In the genomic region with DNA sequence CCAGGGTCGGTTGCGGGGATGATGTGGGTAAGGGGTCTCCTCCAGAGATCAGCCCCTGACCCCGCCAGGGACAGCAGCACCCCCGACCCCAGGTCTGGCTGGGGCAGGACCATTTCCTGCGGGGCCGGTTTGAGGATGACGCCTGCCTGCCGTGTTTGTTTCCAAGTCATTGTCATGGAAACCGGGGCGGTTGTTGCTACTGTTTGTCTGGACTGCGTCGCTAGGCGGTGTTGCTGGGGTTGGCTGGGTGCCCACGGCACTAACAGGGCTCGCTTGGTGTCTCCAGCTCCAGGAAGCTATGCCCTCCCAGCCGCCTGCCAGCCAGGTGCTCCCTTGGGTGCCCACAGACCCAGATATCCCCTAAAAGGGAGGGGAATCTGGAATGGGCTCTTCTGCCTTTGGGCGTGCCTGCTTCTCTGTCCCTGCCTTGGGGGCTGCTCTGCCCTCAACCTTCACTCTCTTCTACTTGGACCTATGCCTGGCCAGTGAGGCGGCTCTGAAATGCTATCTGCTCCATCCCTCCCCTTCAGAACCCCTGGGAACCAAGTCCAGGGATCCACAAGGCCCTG, we compare ENCODE assay signal across 8 cellular contexts. TPM values are rescaled to one million over a fixed set of nuclear protein-coding genes. Genes with fewer than 3 reads are reported as not detected.
DNase-seq lines count a peak whose midpoint lies in the region; ATAC-seq and TF ChIP-seq lines count a peak whose summit lies in the region.

No MANE protein-coding gene starts in this region.

- H3K27me3 Mint-ChIP-seq in activated B cell treated with CpG ODN at 0.5 μM for 24 hours = peaks cover 3% of the 10 kb centered on the region

- no peaks in the 10 kb centered on the region for H3K9me3 Mint-ChIP-seq in activated B cell treated with CpG ODN at 0.5 μM for 24 hours

- H3K4me3 Mint-ChIP-seq in activated B cell treated with CpG ODN at 0.5 μM for 24 hours = peak overlapping the region; percentile 66

- H3K4me3 ChIP-seq in mammary epithelial cell (replicated peaks in 1 of 3; ENCODE audit: insufficient read depth in 1 of 3, low read depth in 2 of 3, low read length in 3 of 3) (no peak overlapping the region), spleen (peak overlapping the region in 5 of 8 donors; percentile 17 to 66 (median 32))

- DNase-seq in GM13976 (ENCODE audit: low spot score) = peak; percentile 96
- DNase-seq in NCI-H2171 treated with DMSO at 0.1 percent for 48 hours (lab: John Stamatoyannopoulos, UW) = peak; percentile 97
- peak; percentile 77 for DNase-seq in activated B cell treated with CpG ODN at 0.5 μM for 24 hours
- DNase-seq in mammary epithelial cell = peak; percentile 96
- DNase-seq in iris pigment epithelial cell (ENCODE audit: low read depth) = peak; percentile 97
- DNase-seq in spleen = peak; percentile 96

- H3K9me3 ChIP-seq in mammary epithelial cell (replicated peaks; ENCODE audit: insufficient read depth, low read length) (no peaks in the 10 kb centered on the region), spleen (no peaks in the 10 kb centered on the region)

- no peaks in the 10 kb centered on the region for H4K20me1 ChIP-seq in mammary epithelial cell (ENCODE audit: insufficient read depth, low read length)

- in situ Hi-C loops in GM13976 (cut with MboI; ENCODE audit: low sequenced_read_pairs, unreplicated experiment) = loop anchor here (10.0 kb wide), 1 partner anchor 107 kb away; no protein-coding TSS in a partner anchor
- in situ Hi-C loops in mammary epithelial cell (cut with MboI; ENCODE audit: low sequenced_read_pairs in 2 of 2) = no loop called here

- dilution Hi-C loops in mammary epithelial cell (cut with HindIII; ENCODE audit: low sequenced_read_pairs) = no loop called here

- H3K4me2 ChIP-seq in mammary epithelial cell (ENCODE audit: insufficient read depth, low read depth, low read length) = peak overlapping the region; percentile 40

- intact Hi-C loops in activated B cell treated with CpG ODN at 0.5 μM for 24 hours (cut with micrococcal nuclease) = loop anchor here (1.0 to 2.0 kb wide), 2 partner anchors 7 to 51 kb away; no protein-coding TSS in a partner anchor
- intact Hi-C loops in mammary epithelial cell (cut with micrococcal nuclease) = loop anchor here (1.0 to 5.0 kb wide), 4 partner anchors 7 to 460 kb away; partner anchors contain the start of genes BRF1 and CDCA4
- intact Hi-C loops in spleen (cut with DNase I; ENCODE audit: low total_unique reads) = no loop called here

- no peaks in the 10 kb centered on the region for H3K36me3 ChIP-seq in mammary epithelial cell (ENCODE audit: insufficient read depth, low read length)
- H3K36me3 ChIP-seq in spleen = peaks cover 0 to 21% (median 5%) of the 10 kb centered on the region in 6 donors

- peaks cover 73% of the 10 kb centered on the region for H3K4me1 Mint-ChIP-seq in activated B cell treated with CpG ODN at 0.5 μM for 24 hours

- BruUV-seq in mammary epithelial cell (replicated peaks; lab: Mats Ljungman, UMichigan) = TSS peak; percentile 31

- no peaks in the 10 kb centered on the region for H3K36me3 Mint-ChIP-seq in activated B cell treated with CpG ODN at 0.5 μM for 24 hours (ENCODE audit: low read depth)

- H3K27ac Mint-ChIP-seq in activated B cell treated with CpG ODN at 0.5 μM for 24 hours = peak overlapping the region; percentile 94

- peaks cover 42% of the 10 kb centered on the region for H3K4me1 ChIP-seq in mammary epithelial cell (ENCODE audit: insufficient read depth, low read length)
- H3K4me1 ChIP-seq in spleen = peaks cover 49 to 99% (median 91%) of the 10 kb centered on the region in 6 donors

- no peak for TF ChIP-seq POLR2A in spleen (IDR thresholded peaks at IDR 0.05)

- no peak overlapping the region for H2AFZ ChIP-seq in mammary epithelial cell (ENCODE audit: low read depth, low read length)

- H3K9ac ChIP-seq in mammary epithelial cell (ENCODE audit: insufficient read depth, low read length) = peak overlapping the region; percentile 61

- CTCF ChIA-PET in activated B cell treated with CpG ODN at 0.5 μM for 24 hours (lab: Charles Lee) = interaction anchor here (1.0 to 2.2 kb wide), 5 partner anchors 9 to 111 kb away, joined by 3 to 58 read pairs (median 5); partner anchors contain the start of gene TEDC1
- CTCF ChIA-PET in mammary epithelial cell (lab: Charles Lee; ENCODE audit: low non-redundant PET) = interaction anchor here (1.9 kb wide), 1 partner anchor 8 kb away, joined by 67 read pairs; no protein-coding TSS in a partner anchor

- no peaks in the 10 kb centered on the region for H3K27me3 ChIP-seq in mammary epithelial cell (ENCODE audit: insufficient read depth, low read length)
- H3K27me3 ChIP-seq in spleen (replicated peaks in 1 of 7) = peaks cover 0 to 65% (median 11%) of the 10 kb centered on the region in 7 donors

- ATAC-seq in HG03103 (IDR thresholded peaks at IDR 0.05; ENCODE audit: low read depth, unreplicated experiment) (peak; percentile 67), activated B cell treated with CpG ODN at 0.5 μM for 24 hours (ENCODE audit: low read depth) (peak; percentile 55), HG02852 (IDR thresholded peaks at IDR 0.05; ENCODE audit: unreplicated experiment) (no peak)

- H3K79me2 ChIP-seq in mammary epithelial cell (ENCODE audit: insufficient read depth, low read length) = peaks cover 5% of the 10 kb centered on the region

- peak; percentile 9 for TF ChIP-seq CTCF in GM13976 (IDR thresholded peaks at IDR 0.05; ENCODE audit: borderline replicate concordance, control extremely low read depth, extremely low read depth, insufficient read depth, missing control alignments)
- no peak for TF ChIP-seq CTCF in activated B cell treated with CpG ODN at 0.5 μM for 24 hours (IDR thresholded peaks at IDR 0.05)
- TF ChIP-seq CTCF in mammary epithelial cell (conservative IDR thresholded peaks at IDR 0.05 in 1 of 2, IDR thresholded peaks at IDR 0.05 in 1 of 2; ENCODE audit: extremely low read depth in 1 of 2, insufficient read depth in 1 of 2, low read depth in 1 of 2, low read length in 2 of 2) = peak in 1 of 2 donors; percentile 8
- TF ChIP-seq CTCF in spleen (IDR thresholded peaks at IDR 0.05 in 8 of 11, conservative IDR thresholded peaks at IDR 0.05 in 3 of 11) = peak in 6 of 11 experiments; percentile 12 to 60 (median 35)

- H3K27ac ChIP-seq in mammary epithelial cell (ENCODE audit: insufficient read depth, low read depth, low read length) = peak overlapping the region; percentile 96
- peak overlapping the region; percentile 70 to 95 (median 88) for H3K27ac ChIP-seq in spleen

- 13% methylated on average over 14 of the region's 18 CpGs for WGBS in mammary epithelial cell (ENCODE audit: low coverage, missing lambda C conversion rate)
- 2 to 3% (median 3%) methylated on average over 7 to 18 of the region's 18 CpGs for WGBS in spleen, 5 donors

- POLR2A ChIA-PET in activated B cell treated with CpG ODN at 0.5 μM for 24 hours (lab: Charles Lee) = interaction anchor here (0.7 to 1.9 kb wide), 3 partner anchors 8 to 80 kb away, joined by 3 to 33 read pairs (median 3); no protein-coding TSS in a partner anchor

RNA-seq across cellular contexts. Expression of gene CRIP1, which starts 4.7 kb away (rescaled TPM):
- 112 and 129 TPM in 2 replicates for total RNA-seq in activated B cell treated with CpG ODN at 0.5 μM for 24 hours
- under 1 TPM; 0.50 to 0.59 TPM for total RNA-seq in mammary epithelial cell
- polyA plus RNA-seq in mammary epithelial cell = 0.37 TPM
- not detected for polyA minus RNA-seq in mammary epithelial cell
- total RNA-seq in spleen = 10 to 100 TPM; 20.5 to 82.8 (median 62.8) TPM
- 100 to 1,000 TPM; 163 to 349 (median 192) TPM for polyA plus RNA-seq in spleen

RNA-seq across cellular contexts. Expression of gene CRIP2, which starts 7.3 kb away (rescaled TPM):
- 2.9 and 3.0 TPM in 2 replicates for total RNA-seq in activated B cell treated with CpG ODN at 0.5 μM for 24 hours
- total RNA-seq in mammary epithelial cell = 100 to 1,000 TPM in 1 of 2 donors, 10 to 100 TPM in 1; 97.7 to 103 TPM
- 120 TPM for polyA plus RNA-seq in mammary epithelial cell
- 52.5 TPM for polyA minus RNA-seq in mammary epithelial cell
- total RNA-seq in spleen = 100 to 1,000 TPM in 4 of 7 donors, 10 to 100 TPM in 3; 68.6 to 138 (median 100) TPM
- 100 to 1,000 TPM in 2 of 3 donors, 10 to 100 TPM in 1; 97.7 to 181 (median 123) TPM for polyA plus RNA-seq in spleen

RNA-seq across cellular contexts. Expression of gene TEDC1, which starts 9.1 kb away (rescaled TPM):
- total RNA-seq in activated B cell treated with CpG ODN at 0.5 μM for 24 hours = 16.7 and 18.1 TPM in 2 replicates
- 10 to 100 TPM in 1 of 2 donors, 1 to 10 TPM in 1; 3.5 to 21.3 TPM for total RNA-seq in mammary epithelial cell
- 12.6 TPM for polyA plus RNA-seq in mammary epithelial cell
- 2.1 TPM for polyA minus RNA-seq in mammary epithelial cell
- 10 to 100 TPM in 4 of 7 donors, 1 to 10 TPM in 3; 5.3 to 17.7 (median 10.8) TPM for total RNA-seq in spleen
- polyA plus RNA-seq in spleen = 10 to 100 TPM; 18.4 to 31.5 (median 27.1) TPM

RNA-seq across cellular contexts. Expression of gene TMEM121, which starts 44.4 kb away (rescaled TPM):
- total RNA-seq in activated B cell treated with CpG ODN at 0.5 μM for 24 hours (0.95 and 1.6 TPM in 2 replicates), mammary epithelial cell (1 to 10 TPM; 2.2 to 6.0 TPM), spleen (10 to 100 TPM in 1 of 7 donors, 1 to 10 TPM in 6; 3.4 to 10.4 (median 4.6) TPM)
- polyA plus RNA-seq in mammary epithelial cell (1.9 TPM), spleen (1 to 10 TPM; 3.3 to 6.0 (median 3.6) TPM)
- not detected for polyA minus RNA-seq in mammary epithelial cell

Comparison
In these comparisons a context has a peak if more than half of its experiments do, and no peak if none do; other contexts are left out.
1. H3K4me3 ChIP-seq: peak in spleen (5 of 8); none in mammary epithelial cell (0 of 3).
2. RNA of gene CRIP1, which starts 4.7 kb away (total RNA-seq): 112 to 129 TPM in activated B cell treated with CpG ODN at 0.5 μM for 24 hours and 20.5 to 82.8 TPM in spleen; 0.50 to 0.59 TPM in mammary epithelial cell; every median in the first group is over 10 times any median in the second.
3. RNA of gene CRIP2, which starts 7.3 kb away (total RNA-seq): 97.7 to 103 TPM in mammary epithelial cell and 68.6 to 138 TPM in spleen; 2.9 to 3.0 TPM in activated B cell treated with CpG ODN at 0.5 μM for 24 hours; every median in the first group is over 10 times any median in the second.
4. Peak in every context shown above with its lines, with median percentiles within 50 percentile points of each other: DNase-seq.